In genomic region chr6:106258726-106259125, GRCh38 we compare ENCODE assay signal across 28 cellular contexts.
"Had no signal": no experiment of that assay in that cellular context is flagged by ENCODE, and none has a peak within 500 bp of the region (broad histone marks: within the 10 kb centered on the region; RNA-seq: fewer than 3 reads in every experiment).

No MANE protein-coding gene starts in this region.

- H3K4me3 ChIP-seq: adrenal gland, body of pancreas, coronary artery, dorsolateral prefrontal cortex, esophagus squamous epithelium had no signal

- H3K36me3 ChIP-seq: adrenal gland, WERI-Rb-1 had no signal

- DNase-seq: activated B cell treated with CpG ODN at 0.5 μM for 24 hours; activated CD4-positive, alpha-beta memory T cell treated with anti-CD3 and anti-CD28 coated beads for 36 hours; activated CD4-positive, alpha-beta T cell treated with anti-CD3 and anti-CD28 coated beads, Interleukin-2, amount 10 ng/mL, durations not matched to agents 24 days and 14 days; activated CD8-positive, alpha-beta memory T cell treated with anti-CD3 and anti-CD28 coated beads, Interleukin-2, amount 10 ng/mL, durations not matched to agents 7 days and 5 days; activated CD8-positive, alpha-beta memory T cell treated with anti-CD3 and anti-CD28 coated beads, Interleukin-2, amount 50 U/mL, for 4 hours; activated CD8-positive, alpha-beta T cell treated with anti-CD3 and anti-CD28 coated beads, Interleukin-2, amount 10 ng/mL, durations not matched to agents 7 days and 5 days; activated effector memory CD4-positive, alpha-beta T cell treated with anti-CD3 and anti-CD28 coated beads, Interleukin-2, amount 50 U/mL, for 16 hours; activated naive CD4-positive, alpha-beta T cell treated with anti-CD3 and anti-CD28 coated beads for 36 hours; activated naive CD8-positive, alpha-beta T cell treated with anti-CD3 and anti-CD28 coated beads for 36 hours; activated naive CD8-positive, alpha-beta T cell treated with anti-CD3 and anti-CD28 coated beads, Interleukin-2, amount 50 U/mL, for 24 hours; activated T-cell treated with anti-CD3 and anti-CD28 coated beads, Interleukin-2, amount 50 U/mL, for 1 hour; activated T-cell treated with anti-CD3 and anti-CD28 coated beads, Interleukin-2, amount 50 U/mL, for 48 hours; amygdala; aorta; body of pancreas; dorsolateral prefrontal cortex; effector memory CD4-positive, alpha-beta T cell; endodermal cell; esophagus squamous epithelium; head of caudate nucleus; hippocampal formation; T-helper 17 cell; T1000; WERI-Rb-1 had no signal

- H3K27me3 ChIP-seq: adrenal gland, body of pancreas, dorsolateral prefrontal cortex, esophagus squamous epithelium had no signal

- H3K27ac ChIP-seq: adrenal gland, body of pancreas, coronary artery, dorsolateral prefrontal cortex, esophagus squamous epithelium, WERI-Rb-1 had no signal

- H3K9me3 ChIP-seq: adrenal gland, body of pancreas, esophagus squamous epithelium had no signal

- ATAC-seq: activated CD4-positive, CD25-positive, alpha-beta regulatory T cell treated with anti-CD3 and anti-CD28 coated beads, Interleukin-2, amount 50 U/mL, for 24 hours; activated CD8-positive, alpha-beta memory T cell treated with anti-CD3 and anti-CD28 coated beads, Interleukin-2, amount 10 ng/mL, durations not matched to agents 7 days and 5 days; activated CD8-positive, alpha-beta T cell treated with anti-CD3 and anti-CD28 coated beads, Interleukin-2, amount 10 ng/mL, durations not matched to agents 7 days and 5 days; activated naive CD8-positive, alpha-beta T cell treated with anti-CD3 and anti-CD28 coated beads, Interleukin-2, amount 50 U/mL, for 24 hours; body of pancreas; T-helper 17 cell had no signal

- FAIRE-seq: frontal cortex had no signal
